ENCODE assay signal across 16 cellular contexts in the genomic region with DNA sequence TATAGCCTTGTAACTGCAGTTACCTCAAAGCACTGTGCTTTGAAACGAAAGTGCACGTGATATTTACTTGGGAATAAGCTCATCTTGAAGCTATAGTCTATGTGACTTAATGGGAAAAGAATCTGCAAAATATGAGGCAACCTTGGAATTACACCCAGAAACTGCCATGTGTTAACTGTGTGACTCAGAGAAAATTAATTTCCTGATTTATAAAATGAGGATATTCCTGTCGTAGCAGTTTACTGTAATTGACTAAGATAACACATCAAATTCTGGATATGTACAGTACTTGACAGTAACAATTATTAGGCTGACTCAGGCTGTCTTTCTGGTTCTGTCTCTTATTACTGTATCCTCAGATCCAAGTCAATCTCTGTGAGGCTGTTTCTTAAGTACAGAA.
DNase-seq lines count a peak whose midpoint lies in the region; ATAC-seq, FAIRE-seq and TF ChIP-seq lines count a peak whose summit lies in the region.
"Had no signal": no experiment of that assay in that cellular context is flagged by ENCODE, and none has a peak within 500 bp of the region (broad histone marks: within the 10 kb centered on the region; RNA-seq: fewer than 3 reads in every experiment).

No MANE protein-coding gene starts in this region.

- in situ Hi-C loops in mammary epithelial cell (cut with MboI; ENCODE audit: low sequenced_read_pairs in 2 of 2) = loop anchor here in 1 of 2 donors (10.0 kb wide), 1 partner anchor 180 kb away; no protein-coding TSS in a partner anchor

- H3K27me3 ChIP-seq in mammary epithelial cell (ENCODE audit: insufficient read depth, low read length) = no peaks in the 10 kb centered on the region
- no peaks in the 10 kb centered on the region for H3K27me3 ChIP-seq in adrenal gland

- no peak overlapping the region for H3K4me3 Mint-ChIP-seq in activated T-helper 17 cell treated with anti-CD3 and anti-CD28 coated beads, Interleukin-2, amount 50 U/mL, for 72 hours
- H3K4me3 Mint-ChIP-seq: neural crest cell had no signal

- H3K27ac Mint-ChIP-seq in activated T-helper 17 cell treated with anti-CD3 and anti-CD28 coated beads, Interleukin-2, amount 50 U/mL, for 72 hours = no peak overlapping the region

- no peaks in the 10 kb centered on the region for H3K36me3 Mint-ChIP-seq in activated T-helper 17 cell treated with anti-CD3 and anti-CD28 coated beads, Interleukin-2, amount 50 U/mL, for 72 hours (ENCODE audit: low read depth)

- ATAC-seq in activated T-helper 17 cell treated with anti-CD3 and anti-CD28 coated beads, Interleukin-2, amount 50 U/mL, for 72 hours (replicated peaks) = no peak

- peaks cover 15% of the 10 kb centered on the region for H3K4me1 Mint-ChIP-seq in activated T-helper 17 cell treated with anti-CD3 and anti-CD28 coated beads, Interleukin-2, amount 50 U/mL, for 72 hours
- H3K4me1 Mint-ChIP-seq: neural crest cell had no signal

- no TSS peak for BruUV-seq in mammary epithelial cell (replicated peaks; lab: Mats Ljungman, UMichigan)

- no peak for TF ChIP-seq POLR2A in adrenal gland (IDR thresholded peaks at IDR 0.05)

- CTCF ChIA-PET in AG04449 (lab: Yijun Ruan, JAX) = no interaction called here
- CTCF ChIA-PET in mammary epithelial cell (lab: Charles Lee; ENCODE audit: low non-redundant PET) = interaction anchor here (0.6 to 0.7 kb wide), 3 partner anchors 86 to 495 kb away, joined by 5 to 7 read pairs (median 6); no protein-coding TSS in a partner anchor

- no peaks in the 10 kb centered on the region for H3K27me3 Mint-ChIP-seq in activated T-helper 17 cell treated with anti-CD3 and anti-CD28 coated beads, Interleukin-2, amount 50 U/mL, for 72 hours

- H3K79me2 ChIP-seq in mammary epithelial cell (ENCODE audit: insufficient read depth, low read length) = no peaks in the 10 kb centered on the region

- no peak for TF ChIP-seq CTCF in AG04449 (IDR thresholded peaks at IDR 0.05; ENCODE audit: insufficient read depth, low read length, missing control alignments)
- no peak for TF ChIP-seq CTCF in mammary epithelial cell (conservative IDR thresholded peaks at IDR 0.05 in 1 of 2, IDR thresholded peaks at IDR 0.05 in 1 of 2; ENCODE audit: extremely low read depth in 1 of 2, insufficient read depth in 1 of 2, low read depth in 1 of 2, low read length in 2 of 2)
- TF ChIP-seq CTCF in adrenal gland (IDR thresholded peaks at IDR 0.05) = no peak

- H3K27ac ChIP-seq in mammary epithelial cell (ENCODE audit: insufficient read depth, low read depth, low read length) (peak overlapping the region; percentile 97), adrenal gland (no peak overlapping the region)
- H3K27ac ChIP-seq: C4-2B had no signal

- no peak overlapping the region for H2AFZ ChIP-seq in mammary epithelial cell (ENCODE audit: low read depth, low read length)

- POLR2A ChIA-PET in AG04449 (lab: Yijun Ruan, JAX) = no interaction called here

- H3K4me1 ChIP-seq in mammary epithelial cell (ENCODE audit: insufficient read depth, low read length) (peaks cover 5% of the 10 kb centered on the region), adrenal gland (replicated peaks in 1 of 2) (peaks cover 0 to 6% of the 10 kb centered on the region in 2 donors)

- H3K4me3 ChIP-seq in AG04449 (ENCODE audit: low read depth, low read length) = no peak overlapping the region
- peak overlapping the region in 1 of 3 experiments; percentile 22 for H3K4me3 ChIP-seq in mammary epithelial cell (replicated peaks in 1 of 3; ENCODE audit: insufficient read depth in 1 of 3, low read depth in 2 of 3, low read length in 3 of 3)
- no peak overlapping the region for H3K4me3 ChIP-seq in adrenal gland

- dilution Hi-C loops in mammary epithelial cell (cut with HindIII; ENCODE audit: low sequenced_read_pairs) = no loop called here

- DNase-seq in AG04449 (ENCODE audit: low read depth, low spot score) = peak; percentile 7
- peak; percentile 18 for DNase-seq in LoVo (ENCODE audit: low spot score)
- DNase-seq in mammary epithelial cell = peak; percentile 93
- peak; percentile 86 for DNase-seq in kidney glomerular epithelial cell (lab: John Stamatoyannopoulos, UW)
- DNase-seq in occipital lobe (lab: John Stamatoyannopoulos, UW) = no peak
- DNase-seq in frontal cortex (ENCODE audit: low spot score in 2 of 2) = no peak
- no peak for DNase-seq in adrenal gland
- DNase-seq: activated CD4-positive, alpha-beta T cell treated with anti-CD3 and anti-CD28 coated beads, Interleukin-2, amount 50 U/mL, for 1 hour; activated naive CD4-positive, alpha-beta T cell treated with Interleukin-2 at 50 U/mL for 16 hours; effector CD8-positive, alpha-beta T cell; GDM1; KBM-7; stimulated activated naive CD4-positive, alpha-beta T cell treated with Interleukin-2 at 50 U/mL for 16 hours had no signal

- H3K9me3 ChIP-seq in mammary epithelial cell (replicated peaks; ENCODE audit: insufficient read depth, low read length) (no peaks in the 10 kb centered on the region), adrenal gland (replicated peaks in 1 of 3) (no peaks in the 10 kb centered on the region)

- peak overlapping the region; percentile 61 for H3K4me2 ChIP-seq in mammary epithelial cell (ENCODE audit: insufficient read depth, low read depth, low read length)

- no peak for FAIRE-seq in frontal cortex (lab: Jason Lieb, UNC)

- H4K20me1 ChIP-seq in mammary epithelial cell (ENCODE audit: insufficient read depth, low read length) = no peaks in the 10 kb centered on the region

- 0% methylated on average over 3 of the region's 3 CpGs for WGBS in mammary epithelial cell (ENCODE audit: low coverage, missing lambda C conversion rate)
- WGBS in adrenal gland, 4 donors = 9 to 26% (median 20%) methylated on average over 3 of the region's 3 CpGs

- H3K9me3 Mint-ChIP-seq in activated T-helper 17 cell treated with anti-CD3 and anti-CD28 coated beads, Interleukin-2, amount 50 U/mL, for 72 hours = no peaks in the 10 kb centered on the region

- H3K36me3 ChIP-seq in mammary epithelial cell (ENCODE audit: insufficient read depth, low read length) (no peaks in the 10 kb centered on the region), adrenal gland (replicated peaks in 1 of 2) (no peaks in the 10 kb centered on the region)

- peak overlapping the region; percentile 43 for H3K9ac ChIP-seq in mammary epithelial cell (ENCODE audit: insufficient read depth, low read length)

- intact Hi-C loops in mammary epithelial cell (cut with micrococcal nuclease) (loop anchor here (1.0 to 5.0 kb wide), 5 partner anchors 31 to 496 kb away; no protein-coding TSS in a partner anchor), adrenal gland (cut with DNase I) (no loop called here)

Comparison
In these comparisons a context has a peak if more than half of its experiments do, and no peak if none do; other contexts are left out.
1. DNase-seq: peak in AG04449 (single experiment), LoVo (single experiment), mammary epithelial cell (single experiment) and kidney glomerular epithelial cell (single experiment); none in occipital lobe (single experiment), frontal cortex (0 of 2) and adrenal gland (0 of 7).